36 cellular contexts compared by ENCODE assay signal in genomic region chr3:128686465-128686864, GRCh38.
"Had no signal": no experiment of that assay in that cellular context is flagged by ENCODE, and none has a peak within 500 bp of the region (broad histone marks: within the 10 kb centered on the region; RNA-seq: fewer than 3 reads in every experiment).

No MANE protein-coding gene starts in this region.

- H3K36me3 Mint-ChIP-seq: activated CD4-positive, alpha-beta memory T cell treated with anti-CD3 and anti-CD28 coated beads for 36 hours; activated CD8-positive, alpha-beta memory T cell treated with anti-CD3 and anti-CD28 coated beads, Interleukin-2, amount 10 ng/mL, durations not matched to agents 7 days and 5 days; activated naive CD8-positive, alpha-beta T cell treated with anti-CD3 and anti-CD28 coated beads for 36 hours had no signal

- FAIRE-seq: colon, endometrium, endothelial cell of umbilical vein had no signal

- H3K9me3 ChIP-seq: adrenal gland, body of pancreas, esophagus squamous epithelium, gastroesophageal sphincter had no signal

- ATAC-seq: activated CD4-positive, alpha-beta T cell treated with anti-CD3 and anti-CD28 coated beads for 36 hours; activated CD4-positive, CD25-positive, alpha-beta regulatory T cell treated with anti-CD3 and anti-CD28 coated beads, Interleukin-2, amount 50 U/mL, for 24 hours; activated CD8-positive, alpha-beta memory T cell treated with anti-CD3 and anti-CD28 coated beads, Interleukin-2, amount 10 ng/mL, durations not matched to agents 7 days and 5 days; activated CD8-positive, alpha-beta T cell treated with anti-CD3 and anti-CD28 coated beads, Interleukin-2, amount 10 ng/mL, durations not matched to agents 7 days and 5 days; activated naive CD8-positive, alpha-beta T cell treated with anti-CD3 and anti-CD28 coated beads, Interleukin-2, amount 50 U/mL, for 24 hours; body of pancreas; gastroesophageal sphincter; T-helper 17 cell had no signal

- H3K27me3 ChIP-seq: adrenal gland, body of pancreas, esophagus squamous epithelium, gastroesophageal sphincter had no signal

- H3K27me3 Mint-ChIP-seq: activated B cell treated with CpG ODN at 0.5 μM for 24 hours; activated CD4-positive, alpha-beta memory T cell treated with anti-CD3 and anti-CD28 coated beads for 36 hours; activated CD4-positive, alpha-beta T cell treated with anti-CD3 and anti-CD28 coated beads for 36 hours; activated CD4-positive, alpha-beta T cell treated with anti-CD3 and anti-CD28 coated beads, Interleukin-2, amount 10 ng/mL, durations not matched to agents 24 days and 14 days; activated naive CD4-positive, alpha-beta T cell treated with anti-CD3 and anti-CD28 coated beads, Interleukin-2, amount 50 U/mL, for 24 hours; activated naive CD8-positive, alpha-beta T cell treated with anti-CD3 and anti-CD28 coated beads for 36 hours; activated naive CD8-positive, alpha-beta T cell treated with anti-CD3 and anti-CD28 coated beads, Interleukin-2, amount 50 U/mL, for 24 hours; T-helper 17 cell had no signal

- H3K36me3 ChIP-seq: adrenal gland, esophagus squamous epithelium, gastroesophageal sphincter, WERI-Rb-1 had no signal

- H3K27ac ChIP-seq: adrenal gland, body of pancreas, epithelial cell of prostate, esophagus squamous epithelium, gastroesophageal sphincter, WERI-Rb-1 had no signal

- H3K27ac Mint-ChIP-seq: activated B cell treated with CpG ODN at 0.5 μM for 24 hours; activated CD4-positive, alpha-beta memory T cell treated with anti-CD3 and anti-CD28 coated beads for 36 hours; activated CD4-positive, alpha-beta T cell treated with anti-CD3 and anti-CD28 coated beads for 36 hours; activated CD4-positive, alpha-beta T cell treated with anti-CD3 and anti-CD28 coated beads, Interleukin-2, amount 10 ng/mL, durations not matched to agents 24 days and 14 days; activated CD8-positive, alpha-beta memory T cell treated with anti-CD3 and anti-CD28 coated beads, Interleukin-2, amount 10 ng/mL, durations not matched to agents 7 days and 5 days; activated CD8-positive, alpha-beta T cell treated with anti-CD3 and anti-CD28 coated beads, Interleukin-2, amount 10 ng/mL, durations not matched to agents 7 days and 5 days; activated naive CD4-positive, alpha-beta T cell treated with anti-CD3 and anti-CD28 coated beads for 36 hours; activated naive CD4-positive, alpha-beta T cell treated with anti-CD3 and anti-CD28 coated beads, Interleukin-2, amount 50 U/mL, for 24 hours; activated naive CD8-positive, alpha-beta T cell treated with anti-CD3 and anti-CD28 coated beads for 36 hours; activated naive CD8-positive, alpha-beta T cell treated with anti-CD3 and anti-CD28 coated beads, Interleukin-2, amount 50 U/mL, for 24 hours; activated T-helper 1 cell treated with anti-CD3 and anti-CD28 coated beads, Interleukin-12 subunit alpha, Interleukin-12 subunit beta, Interleukin-2, Interleukin-4 antibody, amounts not matched to agents 30 ng/mL and 10 ng/mL and 1 ng/mL, durations not matched to agents 14 hours and 24 hours and 36 hours; activated T-helper 2 cell treated with anti-CD3 and anti-CD28 coated beads, Interferon-gamma antibody, Interleukin-2, Interleukin-4, amounts not matched to agents 10 μg/mL and 5 μg/mL and 100 μg/mL, durations not matched to agents 14 hours and 24 hours and 36 hours; T-helper 17 cell; T-helper 2 cell treated with Interferon-gamma antibody and Interleukin-4, amounts not matched to agents 5 μg/mL and 100 μg/mL, for 36 hours had no signal

- DNase-seq: activated B cell treated with CpG ODN at 0.5 μM for 24 hours; activated CD4-positive, alpha-beta memory T cell treated with anti-CD3 and anti-CD28 coated beads for 36 hours; activated CD4-positive, alpha-beta T cell treated with anti-CD3 and anti-CD28 coated beads, Interleukin-2, amount 10 ng/mL, durations not matched to agents 24 days and 14 days; activated CD8-positive, alpha-beta memory T cell treated with anti-CD3 and anti-CD28 coated beads, Interleukin-2, amount 10 ng/mL, durations not matched to agents 7 days and 5 days; activated CD8-positive, alpha-beta memory T cell treated with anti-CD3 and anti-CD28 coated beads, Interleukin-2, amount 50 U/mL, for 4 hours; activated CD8-positive, alpha-beta T cell treated with anti-CD3 and anti-CD28 coated beads, Interleukin-2, amount 10 ng/mL, durations not matched to agents 7 days and 5 days; activated effector memory CD4-positive, alpha-beta T cell treated with anti-CD3 and anti-CD28 coated beads, Interleukin-2, amount 50 U/mL, for 16 hours; activated naive CD4-positive, alpha-beta T cell treated with anti-CD3 and anti-CD28 coated beads for 36 hours; activated naive CD8-positive, alpha-beta T cell treated with anti-CD3 and anti-CD28 coated beads for 36 hours; activated T-cell treated with anti-CD3 and anti-CD28 coated beads, Interleukin-2, amount 50 U/mL, for 1 hour; activated T-cell treated with anti-CD3 and anti-CD28 coated beads, Interleukin-2, amount 50 U/mL, for 48 hours; adrenal gland; amygdala; aorta; body of pancreas; caudate nucleus; cortex of kidney; effector CD8-positive, alpha-beta T cell; esophagus squamous epithelium; foreskin melanocyte; T-helper 1 cell; T-helper 17 cell; T1000; WERI-Rb-1 had no signal

- H3K4me3 ChIP-seq: adrenal gland, body of pancreas, esophagus squamous epithelium, gastroesophageal sphincter had no signal

- H3K4me3 Mint-ChIP-seq: activated B cell treated with CpG ODN at 0.5 μM for 24 hours; activated CD4-positive, alpha-beta memory T cell treated with anti-CD3 and anti-CD28 coated beads for 36 hours; activated CD4-positive, alpha-beta T cell treated with anti-CD3 and anti-CD28 coated beads for 36 hours; activated CD4-positive, alpha-beta T cell treated with anti-CD3 and anti-CD28 coated beads, Interleukin-2, amount 10 ng/mL, durations not matched to agents 24 days and 14 days; activated CD8-positive, alpha-beta memory T cell treated with anti-CD3 and anti-CD28 coated beads, Interleukin-2, amount 10 ng/mL, durations not matched to agents 7 days and 5 days; activated CD8-positive, alpha-beta T cell treated with anti-CD3 and anti-CD28 coated beads, Interleukin-2, amount 10 ng/mL, durations not matched to agents 7 days and 5 days; activated naive CD4-positive, alpha-beta T cell treated with anti-CD3 and anti-CD28 coated beads for 36 hours; activated naive CD4-positive, alpha-beta T cell treated with anti-CD3 and anti-CD28 coated beads, Interleukin-2, amount 50 U/mL, for 24 hours; activated naive CD8-positive, alpha-beta T cell treated with anti-CD3 and anti-CD28 coated beads for 36 hours; activated naive CD8-positive, alpha-beta T cell treated with anti-CD3 and anti-CD28 coated beads, Interleukin-2, amount 50 U/mL, for 24 hours; activated T-helper 1 cell treated with anti-CD3 and anti-CD28 coated beads, Interleukin-12 subunit alpha, Interleukin-12 subunit beta, Interleukin-2, Interleukin-4 antibody, amounts not matched to agents 30 ng/mL and 10 ng/mL and 1 ng/mL, durations not matched to agents 14 hours and 24 hours and 36 hours; T-helper 17 cell; T-helper 2 cell treated with Interferon-gamma antibody and Interleukin-4, amounts not matched to agents 5 μg/mL and 100 μg/mL, for 36 hours had no signal

- H3K9me3 Mint-ChIP-seq: activated B cell treated with CpG ODN at 0.5 μM for 24 hours; activated CD4-positive, alpha-beta memory T cell treated with anti-CD3 and anti-CD28 coated beads for 36 hours; activated CD4-positive, alpha-beta T cell treated with anti-CD3 and anti-CD28 coated beads, Interleukin-2, amount 10 ng/mL, durations not matched to agents 24 days and 14 days; activated naive CD4-positive, alpha-beta T cell treated with anti-CD3 and anti-CD28 coated beads for 36 hours; activated naive CD4-positive, alpha-beta T cell treated with anti-CD3 and anti-CD28 coated beads, Interleukin-2, amount 50 U/mL, for 24 hours; activated naive CD8-positive, alpha-beta T cell treated with anti-CD3 and anti-CD28 coated beads for 36 hours; activated naive CD8-positive, alpha-beta T cell treated with anti-CD3 and anti-CD28 coated beads, Interleukin-2, amount 50 U/mL, for 24 hours; activated T-helper 1 cell treated with anti-CD3 and anti-CD28 coated beads, Interleukin-12 subunit alpha, Interleukin-12 subunit beta, Interleukin-2, Interleukin-4 antibody, amounts not matched to agents 30 ng/mL and 10 ng/mL and 1 ng/mL, durations not matched to agents 14 hours and 24 hours and 36 hours; activated T-helper 2 cell treated with anti-CD3 and anti-CD28 coated beads, Interferon-gamma antibody, Interleukin-2, Interleukin-4, amounts not matched to agents 10 μg/mL and 5 μg/mL and 100 μg/mL, durations not matched to agents 14 hours and 24 hours and 36 hours; T-helper 2 cell treated with Interferon-gamma antibody and Interleukin-4, amounts not matched to agents 5 μg/mL and 100 μg/mL, for 36 hours had no signal
